In genomic region chr18:12520442-12520992, GRCh38 we compare ENCODE assay signal across 1 cellular context.
TF ChIP-seq lines count a peak whose summit lies in the region.

No MANE protein-coding gene starts in this region.

TF ChIP-seq in IMR-90, 13 proteins besides CTCF, POLR2A, EP300 and RAD21 (continued from another document):
- TF ChIP-seq MXI1 (IDR thresholded peaks at IDR 0.05; ENCODE audit: borderline replicate concordance, low read depth, low read length) = no peak
- no peak for TF ChIP-seq ELK1 (IDR thresholded peaks at IDR 0.05; ENCODE audit: borderline replicate concordance, low read depth, low read length)
